1 cellular context compared by ENCODE assay signal in the genomic region with DNA sequence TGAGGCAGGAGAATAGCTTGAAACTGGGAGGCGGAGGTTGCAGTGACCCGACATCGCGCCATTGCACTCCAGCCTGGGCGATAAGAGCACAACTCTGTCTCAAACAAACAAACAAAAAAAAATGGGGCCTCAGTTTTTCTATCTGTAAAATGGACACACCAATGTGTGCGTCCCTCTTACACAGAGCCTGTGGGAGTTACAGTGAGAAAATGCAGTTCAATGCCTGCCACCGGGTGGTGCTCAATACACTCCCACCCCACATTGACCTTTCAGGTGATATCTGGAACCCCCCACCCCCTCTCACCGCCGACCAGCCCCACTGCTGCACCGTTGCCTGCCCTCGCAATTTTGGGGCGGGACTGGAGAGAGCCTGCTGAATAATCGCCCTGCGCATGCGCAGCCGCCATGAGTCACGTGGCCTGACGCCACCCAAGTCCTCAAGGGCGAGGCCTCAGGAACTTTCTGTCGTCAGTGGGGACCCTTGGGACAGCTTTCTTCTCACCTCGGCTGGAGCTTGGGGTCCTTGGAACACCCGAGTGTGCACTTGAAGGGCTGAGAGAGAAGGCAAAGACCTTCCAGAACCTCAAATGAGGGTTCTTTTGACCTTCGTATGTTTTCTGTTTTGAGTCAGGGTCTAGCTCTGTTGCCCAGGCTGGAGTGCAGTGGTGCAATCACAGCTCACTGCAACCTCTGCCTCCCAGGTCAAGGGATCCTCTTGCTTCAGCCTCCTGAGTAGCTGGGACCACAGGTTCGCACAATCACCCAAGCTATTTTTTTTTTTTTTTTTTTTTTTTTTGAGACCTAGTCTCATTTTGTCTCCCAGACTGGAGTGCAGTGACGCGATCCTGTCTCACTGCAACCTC.
TF ChIP-seq lines count a peak whose summit lies in the region.

No MANE protein-coding gene starts in this region.

TF ChIP-seq in HEK293, 187 proteins besides CTCF, POLR2A, EP300 and RAD21 (continued from another document):
- TF ChIP-seq ZNF18 (tag by site-specific recombination; IDR thresholded peaks at IDR 0.05) (no peak), ZNF184 (tag by site-specific recombination; IDR thresholded peaks at IDR 0.05) (no peak), ZNF707 (tag by site-specific recombination; IDR thresholded peaks at IDR 0.05) (no peak), ZNF121 (tag by site-specific recombination; IDR thresholded peaks at IDR 0.05) (0 out of 2 replicates have a peak, but pooled peaks have one; percentile 17), ZNF654 (tag by site-specific recombination; IDR thresholded peaks at IDR 0.05; ENCODE audit: low read depth) (0 out of 2 replicates have a peak, but pooled peaks have one; percentile 2), ZNF324 (tag by site-specific recombination; IDR thresholded peaks at IDR 0.05) (no peak), ZNF335 (tag by site-specific recombination; conservative IDR thresholded peaks at IDR 0.05) (no peak), ZNF26 (tag by site-specific recombination; IDR thresholded peaks at IDR 0.05) (no peak)
